ENCODE assay signal across 1 cellular context in the genomic region with DNA sequence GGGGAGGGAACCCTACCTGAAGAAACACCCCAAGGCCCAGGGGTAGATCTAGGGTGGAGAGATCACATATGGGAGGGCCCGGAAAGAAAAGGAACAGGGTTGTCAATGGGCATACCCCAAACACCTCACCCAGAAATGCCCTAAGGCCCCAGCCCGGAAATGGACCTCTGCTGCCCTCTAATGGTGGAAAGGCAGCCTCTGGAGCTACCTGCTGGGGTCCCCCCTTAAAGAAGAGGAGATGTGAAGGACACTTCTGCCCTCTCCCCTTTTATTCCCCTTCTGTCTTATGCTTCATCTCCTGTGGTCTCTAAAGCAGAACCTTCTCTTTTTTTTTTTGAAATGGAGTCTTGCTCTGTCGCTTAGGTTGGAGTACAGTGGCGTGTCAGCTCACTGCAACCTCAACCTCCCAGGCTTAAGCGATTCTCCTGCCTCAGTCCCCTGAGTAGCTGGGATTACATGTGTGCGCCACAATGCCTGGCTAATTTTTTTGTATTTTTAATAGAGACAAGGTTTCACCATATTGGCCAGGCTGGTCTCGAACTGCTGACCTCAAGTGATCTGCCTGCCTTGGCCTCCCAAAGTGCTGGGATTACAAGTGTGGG.
TF ChIP-seq lines count a peak whose summit lies in the region.

No MANE protein-coding gene starts in this region.

TF ChIP-seq in K562, 482 proteins besides CTCF, POLR2A, EP300 and RAD21 (continues in another document):
- TF ChIP-seq ADNP (tag; IDR thresholded peaks at IDR 0.05), result no peak
- TF ChIP-seq ZBTB7A (IDR thresholded peaks at IDR 0.05; ENCODE audit: borderline replicate concordance, control insufficient read depth, low read depth, low read length), result 0 out of 2 replicates have a peak, but pooled peaks have one; percentile 26
- TF ChIP-seq GTF2E2 (tag; IDR thresholded peaks at IDR 0.05), result no peak
- TF ChIP-seq RAD51 (IDR thresholded peaks at IDR 0.05; ENCODE audit: borderline replicate concordance, low read depth), result no peak
- 0 out of 2 replicates have a peak, but pooled peaks have one; percentile 44 for TF ChIP-seq NBN (IDR thresholded peaks at IDR 0.05; ENCODE audit: low read depth)
- peak; percentile 17; the same call in 1 of the 2 replicates for TF ChIP-seq SIN3B (IDR thresholded peaks at IDR 0.05; ENCODE audit: low read depth)
- 0 out of 2 replicates have a peak, but pooled peaks have one; percentile 33 for TF ChIP-seq ELF1 (tag; IDR thresholded peaks at IDR 0.05)
- peak; percentile 33; the same call in 1 of the 2 replicates for TF ChIP-seq ETV5 (CRISPR knock-in tag; IDR thresholded peaks at IDR 0.05; ENCODE audit: low read depth)
- 0 out of 2 replicates have a peak, but pooled peaks have one; percentile 38 for TF ChIP-seq ZBTB1 (CRISPR knock-in tag; IDR thresholded peaks at IDR 0.05; ENCODE audit: borderline replicate concordance, low read depth)
- TF ChIP-seq TRIM24 (IDR thresholded peaks at IDR 0.05), result no peak
- TF ChIP-seq, protein P1, sequence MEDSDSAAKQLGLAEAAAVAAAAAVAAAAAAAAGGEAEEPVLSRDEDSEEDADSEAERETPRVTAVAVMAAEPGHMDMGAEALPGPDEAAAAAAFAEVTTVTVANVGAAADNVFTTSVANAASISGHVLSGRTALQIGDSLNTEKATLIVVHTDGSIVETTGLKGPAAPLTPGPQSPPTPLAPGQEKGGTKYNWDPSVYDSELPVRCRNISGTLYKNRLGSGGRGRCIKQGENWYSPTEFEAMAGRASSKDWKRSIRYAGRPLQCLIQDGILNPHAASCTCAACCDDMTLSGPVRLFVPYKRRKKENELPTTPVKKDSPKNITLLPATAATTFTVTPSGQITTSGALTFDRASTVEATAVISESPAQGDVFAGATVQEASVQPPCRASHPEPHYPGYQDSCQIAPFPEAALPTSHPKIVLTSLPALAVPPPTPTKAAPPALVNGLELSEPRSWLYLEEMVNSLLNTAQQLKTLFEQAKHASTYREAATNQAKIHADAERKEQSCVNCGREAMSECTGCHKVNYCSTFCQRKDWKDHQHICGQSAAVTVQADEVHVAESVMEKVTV (CRISPR knock-in tag; IDR thresholded peaks at IDR 0.05), result peak; percentile 93
- TF ChIP-seq MYBL2 (IDR thresholded peaks at IDR 0.05; ENCODE audit: low read depth), result no peak
- no peak for TF ChIP-seq MYBL2 (CRISPR knock-in tag; IDR thresholded peaks at IDR 0.05; ENCODE audit: borderline replicate concordance)
- no peak for TF ChIP-seq PHF21A (IDR thresholded peaks at IDR 0.05; ENCODE audit: borderline replicate concordance, low read depth)
- TF ChIP-seq, protein P2, sequence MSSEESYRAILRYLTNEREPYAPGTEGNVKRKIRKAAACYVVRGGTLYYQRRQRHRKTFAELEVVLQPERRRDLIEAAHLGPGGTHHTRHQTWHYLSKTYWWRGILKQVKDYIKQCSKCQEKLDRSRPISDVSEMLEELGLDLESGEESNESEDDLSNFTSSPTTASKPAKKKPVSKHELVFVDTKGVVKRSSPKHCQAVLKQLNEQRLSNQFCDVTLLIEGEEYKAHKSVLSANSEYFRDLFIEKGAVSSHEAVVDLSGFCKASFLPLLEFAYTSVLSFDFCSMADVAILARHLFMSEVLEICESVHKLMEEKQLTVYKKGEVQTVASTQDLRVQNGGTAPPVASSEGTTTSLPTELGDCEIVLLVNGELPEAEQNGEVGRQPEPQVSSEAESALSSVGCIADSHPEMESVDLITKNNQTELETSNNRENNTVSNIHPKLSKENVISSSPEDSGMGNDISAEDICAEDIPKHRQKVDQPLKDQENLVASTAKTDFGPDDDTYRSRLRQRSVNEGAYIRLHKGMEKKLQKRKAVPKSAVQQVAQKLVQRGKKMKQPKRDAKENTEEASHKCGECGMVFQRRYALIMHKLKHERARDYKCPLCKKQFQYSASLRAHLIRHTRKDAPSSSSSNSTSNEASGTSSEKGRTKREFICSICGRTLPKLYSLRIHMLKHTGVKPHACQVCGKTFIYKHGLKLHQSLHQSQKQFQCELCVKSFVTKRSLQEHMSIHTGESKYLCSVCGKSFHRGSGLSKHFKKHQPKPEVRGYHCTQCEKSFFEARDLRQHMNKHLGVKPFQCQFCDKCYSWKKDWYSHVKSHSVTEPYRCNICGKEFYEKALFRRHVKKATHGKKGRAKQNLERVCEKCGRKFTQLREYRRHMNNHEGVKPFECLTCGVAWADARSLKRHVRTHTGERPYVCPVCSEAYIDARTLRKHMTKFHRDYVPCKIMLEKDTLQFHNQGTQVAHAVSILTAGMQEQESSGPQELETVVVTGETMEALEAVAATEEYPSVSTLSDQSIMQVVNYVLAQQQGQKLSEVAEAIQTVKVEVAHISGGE (CRISPR knock-in tag; IDR thresholded peaks at IDR 0.05), result no peak
- TF ChIP-seq DIDO1 (tag; IDR thresholded peaks at IDR 0.05; ENCODE audit: low read depth), result 0 out of 2 replicates have a peak, but pooled peaks have one; percentile 19
- TF ChIP-seq RBM39 (optimal IDR thresholded peaks at IDR 0.05; ENCODE audit: low read depth, low read length), result no peak
- TF ChIP-seq FOXA3 (CRISPR knock-in tag; conservative IDR thresholded peaks at IDR 0.05 in 1 of 2, IDR thresholded peaks at IDR 0.05 in 1 of 2), result no peak
- no peak for TF ChIP-seq JUN (IDR thresholded peaks at IDR 0.05; ENCODE audit: borderline replicate concordance, low read depth, low read length)
- TF ChIP-seq JUN (CRISPR knock-in tag; IDR thresholded peaks at IDR 0.05; ENCODE audit: borderline replicate concordance), result no peak
- TF ChIP-seq ARNT (IDR thresholded peaks at IDR 0.05), result no peak
- no peak for TF ChIP-seq HCFC1 (IDR thresholded peaks at IDR 0.05; ENCODE audit: low read depth, low read length)
- no peak for TF ChIP-seq CXXC5 (CRISPR knock-in tag; IDR thresholded peaks at IDR 0.05)
- peak in 1 of 3 experiments; percentile 2 for TF ChIP-seq YY1 (IDR thresholded peaks at IDR 0.05; ENCODE audit: borderline replicate concordance in 1 of 3, control insufficient read depth in 1 of 3, extremely low read depth in 1 of 3, insufficient read depth in 3 of 3, insufficient read length in 1 of 3, insufficient replicate concordance in 2 of 3, low read depth in 1 of 3, low read length in 2 of 3)
- TF ChIP-seq CCAR2 (IDR thresholded peaks at IDR 0.05; ENCODE audit: low read depth, low read length), result no peak
- TF ChIP-seq BRD4 (IDR thresholded peaks at IDR 0.05), result no peak
- TF ChIP-seq SMC3 (conservative IDR thresholded peaks at IDR 0.05; ENCODE audit: insufficient read depth, low read depth, low read length), result peak; percentile 93
- peak; percentile 13; the same call in 1 of the 2 replicates for TF ChIP-seq NFIC (IDR thresholded peaks at IDR 0.05)
- TF ChIP-seq ZFX (CRISPR knock-in tag; IDR thresholded peaks at IDR 0.05), result no peak
- peak; percentile 72; the same call in 1 of the 2 replicates for TF ChIP-seq XRCC5 (IDR thresholded peaks at IDR 0.05; ENCODE audit: low read depth, low read length)
- TF ChIP-seq, protein P3, sequence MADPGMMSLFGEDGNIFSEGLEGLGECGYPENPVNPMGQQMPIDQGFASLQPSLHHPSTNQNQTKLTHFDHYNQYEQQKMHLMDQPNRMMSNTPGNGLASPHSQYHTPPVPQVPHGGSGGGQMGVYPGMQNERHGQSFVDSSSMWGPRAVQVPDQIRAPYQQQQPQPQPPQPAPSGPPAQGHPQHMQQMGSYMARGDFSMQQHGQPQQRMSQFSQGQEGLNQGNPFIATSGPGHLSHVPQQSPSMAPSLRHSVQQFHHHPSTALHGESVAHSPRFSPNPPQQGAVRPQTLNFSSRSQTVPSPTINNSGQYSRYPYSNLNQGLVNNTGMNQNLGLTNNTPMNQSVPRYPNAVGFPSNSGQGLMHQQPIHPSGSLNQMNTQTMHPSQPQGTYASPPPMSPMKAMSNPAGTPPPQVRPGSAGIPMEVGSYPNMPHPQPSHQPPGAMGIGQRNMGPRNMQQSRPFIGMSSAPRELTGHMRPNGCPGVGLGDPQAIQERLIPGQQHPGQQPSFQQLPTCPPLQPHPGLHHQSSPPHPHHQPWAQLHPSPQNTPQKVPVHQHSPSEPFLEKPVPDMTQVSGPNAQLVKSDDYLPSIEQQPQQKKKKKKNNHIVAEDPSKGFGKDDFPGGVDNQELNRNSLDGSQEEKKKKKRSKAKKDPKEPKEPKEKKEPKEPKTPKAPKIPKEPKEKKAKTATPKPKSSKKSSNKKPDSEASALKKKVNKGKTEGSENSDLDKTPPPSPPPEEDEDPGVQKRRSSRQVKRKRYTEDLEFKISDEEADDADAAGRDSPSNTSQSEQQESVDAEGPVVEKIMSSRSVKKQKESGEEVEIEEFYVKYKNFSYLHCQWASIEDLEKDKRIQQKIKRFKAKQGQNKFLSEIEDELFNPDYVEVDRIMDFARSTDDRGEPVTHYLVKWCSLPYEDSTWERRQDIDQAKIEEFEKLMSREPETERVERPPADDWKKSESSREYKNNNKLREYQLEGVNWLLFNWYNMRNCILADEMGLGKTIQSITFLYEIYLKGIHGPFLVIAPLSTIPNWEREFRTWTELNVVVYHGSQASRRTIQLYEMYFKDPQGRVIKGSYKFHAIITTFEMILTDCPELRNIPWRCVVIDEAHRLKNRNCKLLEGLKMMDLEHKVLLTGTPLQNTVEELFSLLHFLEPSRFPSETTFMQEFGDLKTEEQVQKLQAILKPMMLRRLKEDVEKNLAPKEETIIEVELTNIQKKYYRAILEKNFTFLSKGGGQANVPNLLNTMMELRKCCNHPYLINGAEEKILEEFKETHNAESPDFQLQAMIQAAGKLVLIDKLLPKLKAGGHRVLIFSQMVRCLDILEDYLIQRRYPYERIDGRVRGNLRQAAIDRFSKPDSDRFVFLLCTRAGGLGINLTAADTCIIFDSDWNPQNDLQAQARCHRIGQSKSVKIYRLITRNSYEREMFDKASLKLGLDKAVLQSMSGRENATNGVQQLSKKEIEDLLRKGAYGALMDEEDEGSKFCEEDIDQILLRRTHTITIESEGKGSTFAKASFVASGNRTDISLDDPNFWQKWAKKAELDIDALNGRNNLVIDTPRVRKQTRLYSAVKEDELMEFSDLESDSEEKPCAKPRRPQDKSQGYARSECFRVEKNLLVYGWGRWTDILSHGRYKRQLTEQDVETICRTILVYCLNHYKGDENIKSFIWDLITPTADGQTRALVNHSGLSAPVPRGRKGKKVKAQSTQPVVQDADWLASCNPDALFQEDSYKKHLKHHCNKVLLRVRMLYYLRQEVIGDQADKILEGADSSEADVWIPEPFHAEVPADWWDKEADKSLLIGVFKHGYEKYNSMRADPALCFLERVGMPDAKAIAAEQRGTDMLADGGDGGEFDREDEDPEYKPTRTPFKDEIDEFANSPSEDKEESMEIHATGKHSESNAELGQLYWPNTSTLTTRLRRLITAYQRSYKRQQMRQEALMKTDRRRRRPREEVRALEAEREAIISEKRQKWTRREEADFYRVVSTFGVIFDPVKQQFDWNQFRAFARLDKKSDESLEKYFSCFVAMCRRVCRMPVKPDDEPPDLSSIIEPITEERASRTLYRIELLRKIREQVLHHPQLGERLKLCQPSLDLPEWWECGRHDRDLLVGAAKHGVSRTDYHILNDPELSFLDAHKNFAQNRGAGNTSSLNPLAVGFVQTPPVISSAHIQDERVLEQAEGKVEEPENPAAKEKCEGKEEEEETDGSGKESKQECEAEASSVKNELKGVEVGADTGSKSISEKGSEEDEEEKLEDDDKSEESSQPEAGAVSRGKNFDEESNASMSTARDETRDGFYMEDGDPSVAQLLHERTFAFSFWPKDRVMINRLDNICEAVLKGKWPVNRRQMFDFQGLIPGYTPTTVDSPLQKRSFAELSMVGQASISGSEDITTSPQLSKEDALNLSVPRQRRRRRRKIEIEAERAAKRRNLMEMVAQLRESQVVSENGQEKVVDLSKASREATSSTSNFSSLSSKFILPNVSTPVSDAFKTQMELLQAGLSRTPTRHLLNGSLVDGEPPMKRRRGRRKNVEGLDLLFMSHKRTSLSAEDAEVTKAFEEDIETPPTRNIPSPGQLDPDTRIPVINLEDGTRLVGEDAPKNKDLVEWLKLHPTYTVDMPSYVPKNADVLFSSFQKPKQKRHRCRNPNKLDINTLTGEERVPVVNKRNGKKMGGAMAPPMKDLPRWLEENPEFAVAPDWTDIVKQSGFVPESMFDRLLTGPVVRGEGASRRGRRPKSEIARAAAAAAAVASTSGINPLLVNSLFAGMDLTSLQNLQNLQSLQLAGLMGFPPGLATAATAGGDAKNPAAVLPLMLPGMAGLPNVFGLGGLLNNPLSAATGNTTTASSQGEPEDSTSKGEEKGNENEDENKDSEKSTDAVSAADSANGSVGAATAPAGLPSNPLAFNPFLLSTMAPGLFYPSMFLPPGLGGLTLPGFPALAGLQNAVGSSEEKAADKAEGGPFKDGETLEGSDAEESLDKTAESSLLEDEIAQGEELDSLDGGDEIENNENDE (IDR thresholded peaks at IDR 0.05; ENCODE audit: low read depth, low read length), result no peak
- peak; percentile 6 for TF ChIP-seq NEUROD1 (IDR thresholded peaks at IDR 0.05; ENCODE audit: borderline replicate concordance, low read depth, low read length, partially characterized antibody)
- TF ChIP-seq, protein P4, sequence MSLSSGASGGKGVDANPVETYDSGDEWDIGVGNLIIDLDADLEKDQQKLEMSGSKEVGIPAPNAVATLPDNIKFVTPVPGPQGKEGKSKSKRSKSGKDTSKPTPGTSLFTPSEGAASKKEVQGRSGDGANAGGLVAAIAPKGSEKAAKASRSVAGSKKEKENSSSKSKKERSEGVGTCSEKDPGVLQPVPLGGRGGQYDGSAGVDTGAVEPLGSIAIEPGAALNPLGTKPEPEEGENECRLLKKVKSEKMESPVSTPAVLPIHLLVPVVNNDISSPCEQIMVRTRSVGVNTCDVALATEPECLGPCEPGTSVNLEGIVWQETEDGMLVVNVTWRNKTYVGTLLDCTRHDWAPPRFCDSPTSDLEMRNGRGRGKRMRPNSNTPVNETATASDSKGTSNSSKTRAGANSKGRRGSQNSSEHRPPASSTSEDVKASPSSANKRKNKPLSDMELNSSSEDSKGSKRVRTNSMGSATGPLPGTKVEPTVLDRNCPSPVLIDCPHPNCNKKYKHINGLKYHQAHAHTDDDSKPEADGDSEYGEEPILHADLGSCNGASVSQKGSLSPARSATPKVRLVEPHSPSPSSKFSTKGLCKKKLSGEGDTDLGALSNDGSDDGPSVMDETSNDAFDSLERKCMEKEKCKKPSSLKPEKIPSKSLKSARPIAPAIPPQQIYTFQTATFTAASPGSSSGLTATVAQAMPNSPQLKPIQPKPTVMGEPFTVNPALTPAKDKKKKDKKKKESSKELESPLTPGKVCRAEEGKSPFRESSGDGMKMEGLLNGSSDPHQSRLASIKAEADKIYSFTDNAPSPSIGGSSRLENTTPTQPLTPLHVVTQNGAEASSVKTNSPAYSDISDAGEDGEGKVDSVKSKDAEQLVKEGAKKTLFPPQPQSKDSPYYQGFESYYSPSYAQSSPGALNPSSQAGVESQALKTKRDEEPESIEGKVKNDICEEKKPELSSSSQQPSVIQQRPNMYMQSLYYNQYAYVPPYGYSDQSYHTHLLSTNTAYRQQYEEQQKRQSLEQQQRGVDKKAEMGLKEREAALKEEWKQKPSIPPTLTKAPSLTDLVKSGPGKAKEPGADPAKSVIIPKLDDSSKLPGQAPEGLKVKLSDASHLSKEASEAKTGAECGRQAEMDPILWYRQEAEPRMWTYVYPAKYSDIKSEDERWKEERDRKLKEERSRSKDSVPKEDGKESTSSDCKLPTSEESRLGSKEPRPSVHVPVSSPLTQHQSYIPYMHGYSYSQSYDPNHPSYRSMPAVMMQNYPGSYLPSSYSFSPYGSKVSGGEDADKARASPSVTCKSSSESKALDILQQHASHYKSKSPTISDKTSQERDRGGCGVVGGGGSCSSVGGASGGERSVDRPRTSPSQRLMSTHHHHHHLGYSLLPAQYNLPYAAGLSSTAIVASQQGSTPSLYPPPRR (CRISPR knock-in tag; IDR thresholded peaks at IDR 0.05; ENCODE audit: borderline replicate concordance), result 0 out of 2 replicates have a peak, but pooled peaks have one; percentile 12
- peak; percentile 85; the same call in 1 of the 2 replicates for TF ChIP-seq STAG1 (CRISPR knock-in tag; IDR thresholded peaks at IDR 0.05; ENCODE audit: borderline replicate concordance)
- TF ChIP-seq ZNF76 (CRISPR knock-in tag; IDR thresholded peaks at IDR 0.05; ENCODE audit: borderline replicate concordance), result no peak
- TF ChIP-seq ZNF146 (CRISPR knock-in tag; IDR thresholded peaks at IDR 0.05; ENCODE audit: unreplicated experiment), result no peak
- no peak for TF ChIP-seq MCM2 (IDR thresholded peaks at IDR 0.05; ENCODE audit: low read depth)
- TF ChIP-seq MECOM (CRISPR knock-in tag; IDR thresholded peaks at IDR 0.05), result 0 out of 2 replicates have a peak, but pooled peaks have one; percentile 56
